9 cellular contexts compared by ENCODE assay signal in genomic region chr6:30500421-30501069, GRCh38. TPM values are rescaled to one million over a fixed set of nuclear protein-coding genes. Genes with fewer than 3 reads are reported as not detected.
DNase-seq lines count a peak whose midpoint lies in the region; ATAC-seq and TF ChIP-seq lines count a peak whose summit lies in the region.
"Had no signal": no experiment of that assay in that cellular context is flagged by ENCODE, and none has a peak within 500 bp of the region (broad histone marks: within the 10 kb centered on the region; RNA-seq: fewer than 3 reads in every experiment).

No MANE protein-coding gene starts in this region.

- H3K36me3 Mint-ChIP-seq in activated naive CD8-positive, alpha-beta T cell treated with anti-CD3 and anti-CD28 coated beads, Interleukin-2, amount 10 ng/mL, durations not matched to agents 7 days and 5 days = no peaks in the 10 kb centered on the region

- TF ChIP-seq CTCF in prostate gland (IDR thresholded peaks at IDR 0.05) = no peak

- H3K27ac Mint-ChIP-seq in activated naive CD8-positive, alpha-beta T cell treated with anti-CD3 and anti-CD28 coated beads, Interleukin-2, amount 10 ng/mL, durations not matched to agents 7 days and 5 days = peak overlapping the region; percentile 82

- no peaks in the 10 kb centered on the region for H3K9me3 Mint-ChIP-seq in activated naive CD8-positive, alpha-beta T cell treated with anti-CD3 and anti-CD28 coated beads, Interleukin-2, amount 10 ng/mL, durations not matched to agents 7 days and 5 days

- DNase-seq in Right ventricle myocardium inferior (ENCODE audit: missing footprints) = peak; percentile 70
- no peak for DNase-seq in cardiac septum (ENCODE audit: low spot score)
- no peak for DNase-seq in activated naive CD8-positive, alpha-beta T cell treated with anti-CD3 and anti-CD28 coated beads, Interleukin-2, amount 10 ng/mL, durations not matched to agents 7 days and 5 days
- no peak for DNase-seq in left lobe of liver (ENCODE audit: low spot score)
- no peak for DNase-seq in NCI-H69 (lab: John Stamatoyannopoulos, UW)
- DNase-seq in prostate gland (ENCODE audit: low spot score) = no peak
- no peak for DNase-seq in NCI-H510A treated with DMSO at 0.1 percent for 48 hours (lab: John Stamatoyannopoulos, UW)

- no peak overlapping the region for H3K4me3 ChIP-seq in prostate gland
- H3K4me3 ChIP-seq: coronary artery had no signal

- ATAC-seq in Right ventricle myocardium inferior (peak; percentile 54), left lobe of liver (peak; percentile 32), HG02973 (IDR thresholded peaks at IDR 0.05; ENCODE audit: unreplicated experiment) (no peak)
- ATAC-seq in activated naive CD8-positive, alpha-beta T cell treated with anti-CD3 and anti-CD28 coated beads, Interleukin-2, amount 10 ng/mL, durations not matched to agents 7 days and 5 days (ENCODE audit: low read depth) = peak; percentile 59

- H3K27me3 Mint-ChIP-seq in activated naive CD8-positive, alpha-beta T cell treated with anti-CD3 and anti-CD28 coated beads, Interleukin-2, amount 10 ng/mL, durations not matched to agents 7 days and 5 days = no peaks in the 10 kb centered on the region

- peaks cover 27% of the 10 kb centered on the region for H3K4me1 Mint-ChIP-seq in activated naive CD8-positive, alpha-beta T cell treated with anti-CD3 and anti-CD28 coated beads, Interleukin-2, amount 10 ng/mL, durations not matched to agents 7 days and 5 days

- peak overlapping the region; percentile 79 for H3K4me3 Mint-ChIP-seq in activated naive CD8-positive, alpha-beta T cell treated with anti-CD3 and anti-CD28 coated beads, Interleukin-2, amount 10 ng/mL, durations not matched to agents 7 days and 5 days

- WGBS in prostate gland = 59% methylated on average over 9 of the region's 9 CpGs

- H3K9me3 ChIP-seq in prostate gland = no peaks in the 10 kb centered on the region

- H3K4me1 ChIP-seq in prostate gland (replicated peaks) = no peaks in the 10 kb centered on the region

- POLR2A ChIA-PET in activated naive CD8-positive, alpha-beta T cell treated with anti-CD3 and anti-CD28 coated beads, Interleukin-2, amount 10 ng/mL, durations not matched to agents 7 days and 5 days (lab: Charles Lee) = interaction anchor here (1.2 to 3.9 kb wide), 6 partner anchors 8 to 32 kb away, joined by 5 to 28 read pairs (median 11); no protein-coding TSS in a partner anchor

- H3K36me3 ChIP-seq in prostate gland = no peaks in the 10 kb centered on the region

- no peaks in the 10 kb centered on the region for H3K27me3 ChIP-seq in prostate gland (replicated peaks; ENCODE audit: insufficient read depth)

- peak overlapping the region in 1 of 2 donors; percentile 14 for H3K27ac ChIP-seq in prostate gland

- intact Hi-C loops in Right ventricle myocardium inferior (cut with DNase I) (no loop called here), cardiac septum (cut with DNase I) (no loop called here), prostate gland (cut with DNase I) (no loop called here)

- no peak for TF ChIP-seq POLR2A in prostate gland (IDR thresholded peaks at IDR 0.05)

RNA-seq across cellular contexts. Expression of gene HLA-E, which starts 11.2 kb away (rescaled TPM):
- total RNA-seq in Right ventricle myocardium inferior (152 TPM), cardiac septum (126 TPM), left lobe of liver (141 TPM), prostate gland (100 to 1,000 TPM; 293 to 354 TPM)
- total RNA-seq in activated naive CD8-positive, alpha-beta T cell treated with anti-CD3 and anti-CD28 coated beads, Interleukin-2, amount 10 ng/mL, durations not matched to agents 7 days and 5 days = 100 to 1,000 TPM; 957 to 962 TPM

RNA-seq across cellular contexts. Expression of gene GNL1, which starts 55.7 kb away (rescaled TPM):
- total RNA-seq in Right ventricle myocardium inferior (18.3 TPM), cardiac septum (19.6 TPM), left lobe of liver (24.0 TPM), prostate gland (10 to 100 TPM; 38.3 to 56.4 TPM)
- total RNA-seq in activated naive CD8-positive, alpha-beta T cell treated with anti-CD3 and anti-CD28 coated beads, Interleukin-2, amount 10 ng/mL, durations not matched to agents 7 days and 5 days = 10 to 100 TPM; 84.3 to 88.6 TPM

RNA-seq across cellular contexts. Expression of gene PRR3, which starts 56.5 kb away (rescaled TPM):
- 2.8 TPM for total RNA-seq in Right ventricle myocardium inferior
- 3.2 TPM for total RNA-seq in cardiac septum
- 10 to 100 TPM; 19.9 to 22.5 TPM for total RNA-seq in activated naive CD8-positive, alpha-beta T cell treated with anti-CD3 and anti-CD28 coated beads, Interleukin-2, amount 10 ng/mL, durations not matched to agents 7 days and 5 days
- total RNA-seq in left lobe of liver = 2.3 TPM
- 10 to 100 TPM in 1 of 2 donors, 1 to 10 TPM in 1; 8.6 to 11.7 TPM for total RNA-seq in prostate gland
